ENCODE assay signal across 10 cellular contexts in genomic region chr6:114304304-114304887, GRCh38. TPM values are rescaled to one million over a fixed set of nuclear protein-coding genes. Genes with fewer than 3 reads are reported as not detected.
DNase-seq lines count a peak whose midpoint lies in the region; ATAC-seq, FAIRE-seq and TF ChIP-seq lines count a peak whose summit lies in the region.
"Had no signal": no experiment of that assay in that cellular context is flagged by ENCODE, and none has a peak within 500 bp of the region (broad histone marks: within the 10 kb centered on the region; RNA-seq: fewer than 3 reads in every experiment).

No MANE protein-coding gene starts in this region.

- DNase-seq in D721Med (ENCODE audit: insufficient read length, low spot score): no peak
- DNase-seq in Jurkat, Clone E6-1 (ENCODE audit: low read depth, low spot score): peak; percentile 18
- peak; percentile 20 for DNase-seq in left kidney (ENCODE audit: low read depth, low spot score)
- no peak for DNase-seq in stimulated activated naive CD4-positive, alpha-beta T cell treated with Interleukin-2 at 50 U/mL for 16 hours (lab: John Stamatoyannopoulos, UW)
- no peak for DNase-seq in activated effector memory CD4-positive, alpha-beta T cell treated with Interleukin-2 at 50 U/mL for 16 hours
- DNase-seq in cerebellum (ENCODE audit: low spot score): no peak
- DNase-seq: activated CD4-positive, CD25-positive, alpha-beta regulatory T cell; immature natural killer cell had no signal

- H3K27ac ChIP-seq in VCaP: no peak overlapping the region

- peak; percentile 62 for TF ChIP-seq CTCF in D721Med (IDR thresholded peaks at IDR 0.05; ENCODE audit: insufficient read depth, missing control alignments)
- peak; percentile 79 for TF ChIP-seq CTCF in VCaP (conservative IDR thresholded peaks at IDR 0.05)

- FAIRE-seq in D721Med (lab: Jason Lieb, UNC): peak; percentile 38

- H3K4me3 ChIP-seq in Jurkat, Clone E6-1 (ENCODE audit: low read length): no peak overlapping the region

- no peak for ATAC-seq in GM19023 (IDR thresholded peaks at IDR 0.05; ENCODE audit: unreplicated experiment)

RNA-seq across cellular contexts. Expression of gene HS3ST5, which starts 38.4 kb away (rescaled TPM):
- not detected for polyA plus RNA-seq in Jurkat, Clone E6-1 (2012; ENCODE audit: insufficient read depth, insufficient read length)
- 7.4 TPM for total RNA-seq in cerebellum
- polyA plus RNA-seq: immature natural killer cell had no signal

Comparison
In these comparisons a context has a peak if more than half of its experiments do, and no peak if none do; other contexts are left out.
1. DNase-seq: peak in Jurkat, Clone E6-1 (single experiment) and left kidney (single experiment); none in D721Med (single experiment), stimulated activated naive CD4-positive, alpha-beta T cell treated with Interleukin-2 at 50 U/mL for 16 hours (single experiment), activated effector memory CD4-positive, alpha-beta T cell treated with Interleukin-2 at 50 U/mL for 16 hours (single experiment) and cerebellum (single experiment).